ENCODE assay signal across 1 cellular context in genomic region chr1:165697881-165698842, GRCh38.
TF ChIP-seq lines count a peak whose summit lies in the region.

Gene ALDH9A1, minus strand, starts transcription at chr1:165698562. Its CDS starts 4 bp downstream, at chr1:165698558.

TF ChIP-seq in HepG2, 621 proteins besides CTCF, POLR2A, EP300 and RAD21 (continued from another document and continues in another):
- TF ChIP-seq ZNF704 (CRISPR knock-in tag; IDR thresholded peaks at IDR 0.05; ENCODE audit: borderline replicate concordance) (peak; percentile 32; the same call in 1 of the 2 replicates), ZNF891 (CRISPR knock-in tag; IDR thresholded peaks at IDR 0.05) (no peak; the same call in none of the 2 replicates), TBX3 (IDR thresholded peaks at IDR 0.05; ENCODE audit: borderline replicate concordance) (no peak), ZKSCAN5 (CRISPR knock-in tag; IDR thresholded peaks at IDR 0.05) (no peak), ZKSCAN8 (CRISPR knock-in tag; IDR thresholded peaks at IDR 0.05; ENCODE audit: borderline replicate concordance) (0 out of 2 replicates have a peak, but pooled peaks have one; percentile 15), ZNF562 (CRISPR knock-in tag; IDR thresholded peaks at IDR 0.05; ENCODE audit: borderline replicate concordance) (0 out of 2 replicates have a peak, but pooled peaks have one; percentile 39), MIXL1 (CRISPR knock-in tag; IDR thresholded peaks at IDR 0.05) (peak; percentile 50; the same call in 1 of the 2 replicates), SIX4 (CRISPR knock-in tag; IDR thresholded peaks at IDR 0.05) (no peak), SYNCRIP (IDR thresholded peaks at IDR 0.05; ENCODE audit: insufficient read depth, low read depth, low read length) (no peak), SOX6 (IDR thresholded peaks at IDR 0.05) (no peak), SOX6 (CRISPR knock-in tag; IDR thresholded peaks at IDR 0.05) (peak; percentile 20; the same call in 1 of the 2 replicates), ZNF740 (CRISPR knock-in tag; IDR thresholded peaks at IDR 0.05) (no peak), NPAS2 (CRISPR knock-in tag; IDR thresholded peaks at IDR 0.05; ENCODE audit: borderline replicate concordance) (no peak), ZBTB7A (CRISPR knock-in tag; IDR thresholded peaks at IDR 0.05) (0 out of 2 replicates have a peak, but pooled peaks have one; percentile 17), ZNF605 (CRISPR knock-in tag; IDR thresholded peaks at IDR 0.05) (0 out of 2 replicates have a peak, but pooled peaks have one; percentile 36), ZNF770 (CRISPR knock-in tag; IDR thresholded peaks at IDR 0.05) (peak; percentile 69), TP53 (CRISPR knock-in tag; conservative IDR thresholded peaks at IDR 0.05) (no peak), ARID2 (CRISPR knock-in tag; IDR thresholded peaks at IDR 0.05; ENCODE audit: borderline replicate concordance) (no peak), PHF5A (CRISPR knock-in tag; IDR thresholded peaks at IDR 0.05; ENCODE audit: low read depth, unreplicated experiment) (no peak), U2AF2 (IDR thresholded peaks at IDR 0.05; ENCODE audit: low read depth, low read length) (no peak), ZBTB33 (CRISPR knock-in tag; IDR thresholded peaks at IDR 0.05) (no peak), ZBTB3 (CRISPR knock-in tag; IDR thresholded peaks at IDR 0.05; ENCODE audit: borderline replicate concordance, low read depth) (no peak; the same call in 1 of the 2 replicates), ZBTB8A (CRISPR knock-in tag; IDR thresholded peaks at IDR 0.05; ENCODE audit: borderline replicate concordance, low read depth) (no peak; the same call in 1 of the 2 replicates), ZNF276 (CRISPR knock-in tag; IDR thresholded peaks at IDR 0.05; ENCODE audit: low read depth) (no peak), ZSCAN25 (CRISPR knock-in tag; IDR thresholded peaks at IDR 0.05) (0 out of 2 replicates have a peak, but pooled peaks have one; percentile 50), BCL3 (CRISPR knock-in tag; IDR thresholded peaks at IDR 0.05) (no peak), SMAD3 (CRISPR knock-in tag; IDR thresholded peaks at IDR 0.05) (peak; percentile 34; the same call in 1 of the 2 replicates), SMARCE1 (IDR thresholded peaks at IDR 0.05; ENCODE audit: borderline replicate concordance) (no peak), ZNF589 (CRISPR knock-in tag; conservative IDR thresholded peaks at IDR 0.05) (peak; percentile 74; the same call in 1 of the 2 replicates), ZMYM3 (CRISPR knock-in tag; IDR thresholded peaks at IDR 0.05) (peak; percentile 78), KLF15 (CRISPR knock-in tag; IDR thresholded peaks at IDR 0.05; ENCODE audit: borderline replicate concordance) (no peak), SMAD1 (CRISPR knock-in tag; IDR thresholded peaks at IDR 0.05; ENCODE audit: borderline replicate concordance, low read depth) (0 out of 2 replicates have a peak, but pooled peaks have one; percentile 61), ZNF543 (CRISPR knock-in tag; IDR thresholded peaks at IDR 0.05) (peak; percentile 76; the same call in 1 of the 2 replicates), ZNF326 (CRISPR knock-in tag; IDR thresholded peaks at IDR 0.05; ENCODE audit: borderline replicate concordance) (no peak), SMYD3 (CRISPR knock-in tag; IDR thresholded peaks at IDR 0.05) (no peak), ZNF530 (CRISPR knock-in tag; IDR thresholded peaks at IDR 0.05; ENCODE audit: low read depth) (no peak), RERE (CRISPR knock-in tag; IDR thresholded peaks at IDR 0.05; ENCODE audit: low read depth) (no peak), ZNF850 (CRISPR knock-in tag; conservative IDR thresholded peaks at IDR 0.05) (no peak), SIN3B (IDR thresholded peaks at IDR 0.05; ENCODE audit: low read length) (no peak), ZNF234 (CRISPR knock-in tag; conservative IDR thresholded peaks at IDR 0.05) (0 out of 2 replicates have a peak, but pooled peaks have one; percentile 36), ZNF343 (CRISPR knock-in tag; IDR thresholded peaks at IDR 0.05) (no peak; the same call in 1 of the 2 replicates), FOSL1 (CRISPR knock-in tag; IDR thresholded peaks at IDR 0.05; ENCODE audit: borderline replicate concordance) (no peak), HNRNPLL (IDR thresholded peaks at IDR 0.05; ENCODE audit: low read depth, low read length, poor library complexity, severe bottlenecking) (peak; percentile 43), ZNF224 (CRISPR knock-in tag; IDR thresholded peaks at IDR 0.05) (peak; percentile 77), ZNF720 (CRISPR knock-in tag; IDR thresholded peaks at IDR 0.05) (0 out of 2 replicates have a peak, but pooled peaks have one; percentile 52), GLI4 (CRISPR knock-in tag; IDR thresholded peaks at IDR 0.05; ENCODE audit: borderline replicate concordance) (no peak), NFKB2 (CRISPR knock-in tag; IDR thresholded peaks at IDR 0.05; ENCODE audit: borderline replicate concordance) (peak; percentile 85; the same call in 1 of the 2 replicates), MXD4 (CRISPR knock-in tag; IDR thresholded peaks at IDR 0.05) (peak; percentile 86; the same call in 1 of the 2 replicates), MAFF (IDR thresholded peaks at IDR 0.05; ENCODE audit: low read depth, low read length) (no peak), FOXC1 (CRISPR knock-in tag; IDR thresholded peaks at IDR 0.05; ENCODE audit: borderline replicate concordance) (peak; percentile 61), JUND (CRISPR knock-in tag; IDR thresholded peaks at IDR 0.05) (no peak), TEF (CRISPR knock-in tag; IDR thresholded peaks at IDR 0.05) (no peak), ZNF44 (CRISPR knock-in tag; IDR thresholded peaks at IDR 0.05) (peak; percentile 41; the same call in 1 of the 2 replicates), ATF1 (CRISPR knock-in tag; IDR thresholded peaks at IDR 0.05) (no peak), ZBTB38 (CRISPR knock-in tag; IDR thresholded peaks at IDR 0.05) (no peak), CEBPB (IDR thresholded peaks at IDR 0.05; ENCODE audit: borderline replicate concordance, low read depth, low read length) (no peak)
